In genomic region chr1:227869281-227869842, GRCh38 we compare ENCODE assay signal across 18 cellular contexts. TPM values are rescaled to one million over a fixed set of nuclear protein-coding genes. Genes with fewer than 3 reads are reported as not detected.
DNase-seq lines count a peak whose midpoint lies in the region; ATAC-seq and TF ChIP-seq lines count a peak whose summit lies in the region.
"Had no signal": no experiment of that assay in that cellular context is flagged by ENCODE, and none has a peak within 500 bp of the region (broad histone marks: within the 10 kb centered on the region; RNA-seq: fewer than 3 reads in every experiment).

No MANE protein-coding gene starts in this region.

- no TSS peak for BruUV-seq in PC-3 (replicated peaks; lab: Mats Ljungman, UMichigan)

- no peak for TF ChIP-seq CTCF in PC-3 (conservative IDR thresholded peaks at IDR 0.05; ENCODE audit: low read depth, low read length)

- no peaks in the 10 kb centered on the region for H3K9me2 ChIP-seq in PC-3 (replicated peaks; ENCODE audit: low read length)

- peaks cover 3% of the 10 kb centered on the region for H3K9me3 ChIP-seq in CD8-positive, alpha-beta memory T cell (ENCODE audit: low read length)
- peaks cover 14% of the 10 kb centered on the region for H3K9me3 ChIP-seq in PC-3 (ENCODE audit: low read length)
- H3K9me3 ChIP-seq: SJSA1 had no signal

- H3K27me3 ChIP-seq in CD8-positive, alpha-beta memory T cell (ENCODE audit: insufficient read depth, low read length, poor library complexity, severe bottlenecking), result no peaks in the 10 kb centered on the region
- peaks cover 15% of the 10 kb centered on the region; the same call in 1 of the 2 replicates for H3K27me3 ChIP-seq in PC-3 (ENCODE audit: low read length)
- H3K27me3 ChIP-seq: SJSA1 had no signal

- no peaks in the 10 kb centered on the region for H3K79me2 ChIP-seq in PC-3 (ENCODE audit: low read length)

- peaks cover 35% of the 10 kb centered on the region for H3K4me1 ChIP-seq in CD8-positive, alpha-beta memory T cell (ENCODE audit: insufficient read depth, low read length)
- H3K4me1 ChIP-seq in PC-3 (ENCODE audit: insufficient read depth, low read length), result no peaks in the 10 kb centered on the region
- H3K4me1 ChIP-seq: SJSA1 had no signal

- no peak overlapping the region for H3K4me2 ChIP-seq in PC-3 (ENCODE audit: low read length)

- intact Hi-C loops in PC-3 (cut with micrococcal nuclease) (no loop called here), left colon (cut with DNase I, micrococcal nuclease) (no loop called here)

- no peak overlapping the region for H3K9ac ChIP-seq in PC-3 (ENCODE audit: low read length)

- H4K20me1 ChIP-seq in PC-3 (ENCODE audit: low read length), result no peaks in the 10 kb centered on the region

- H3K4me3 Mint-ChIP-seq in activated CD4-positive, alpha-beta T cell treated with anti-CD3 and anti-CD28 coated beads, Interleukin-2, amount 10 ng/mL, durations not matched to agents 7 days and 5 days, result peak overlapping the region; percentile 51
- peak overlapping the region in 6 of 7 donors; percentile 0 to 73 (median 57) for H3K4me3 Mint-ChIP-seq in CD8-positive, alpha-beta memory T cell
- H3K4me3 Mint-ChIP-seq in stimulated activated naive B cell treated with anti-CD40 and anti-IgM and Interleukin-4, amounts not matched to agents 10 μg/mL and 1 μg/mL and 100 μg/mL, for 72 hours, result no peak overlapping the region
- H3K4me3 Mint-ChIP-seq: activated T-cell treated with anti-CD3 and anti-CD28 coated beads, Interleukin-2, amount 50 U/mL, for 72 hours had no signal

- CTCF ChIA-PET in activated CD4-positive, alpha-beta T cell treated with anti-CD3 and anti-CD28 coated beads, Interleukin-2, amount 10 ng/mL, durations not matched to agents 7 days and 5 days (lab: Charles Lee), result no interaction called here
- CTCF ChIA-PET in CD8-positive, alpha-beta memory T cell (lab: Charles Lee), result no interaction called here
- CTCF ChIA-PET in PC-3 (lab: Charles Lee), result no interaction called here

- no peak overlapping the region for H2AFZ ChIP-seq in PC-3 (ENCODE audit: low read length)

- POLR2A ChIA-PET in activated CD4-positive, alpha-beta T cell treated with anti-CD3 and anti-CD28 coated beads, Interleukin-2, amount 10 ng/mL, durations not matched to agents 7 days and 5 days (lab: Charles Lee), result no interaction called here
- POLR2A ChIA-PET in CD8-positive, alpha-beta memory T cell (lab: Charles Lee), result no interaction called here
- POLR2A ChIA-PET in PC-3 (lab: Charles Lee; ENCODE audit: unreplicated experiment), result no interaction called here

- H3K4me1 Mint-ChIP-seq in activated CD4-positive, alpha-beta T cell treated with anti-CD3 and anti-CD28 coated beads, Interleukin-2, amount 10 ng/mL, durations not matched to agents 7 days and 5 days, result peaks cover 35% of the 10 kb centered on the region
- H3K4me1 Mint-ChIP-seq in CD8-positive, alpha-beta memory T cell, result peaks cover 28 to 37% (median 36%) of the 10 kb centered on the region in 3 donors
- H3K4me1 Mint-ChIP-seq in stimulated activated naive B cell treated with anti-CD40 and anti-IgM and Interleukin-4, amounts not matched to agents 10 μg/mL and 1 μg/mL and 100 μg/mL, for 72 hours, result no peaks in the 10 kb centered on the region

- H3K27ac ChIP-seq in CD8-positive, alpha-beta memory T cell (ENCODE audit: low read depth, low read length), result no peak overlapping the region
- no peak overlapping the region for H3K27ac ChIP-seq in PC-3 (ENCODE audit: low read length)
- H3K27ac ChIP-seq: SJSA1 had no signal

- peaks cover 14% of the 10 kb centered on the region for H3K27me3 Mint-ChIP-seq in activated CD4-positive, alpha-beta T cell treated with anti-CD3 and anti-CD28 coated beads, Interleukin-2, amount 10 ng/mL, durations not matched to agents 7 days and 5 days
- peaks cover 8 to 9% of the 10 kb centered on the region in 2 donors for H3K27me3 Mint-ChIP-seq in CD8-positive, alpha-beta memory T cell
- H3K27me3 Mint-ChIP-seq in stimulated activated naive B cell treated with anti-CD40 and anti-IgM and Interleukin-4, amounts not matched to agents 10 μg/mL and 1 μg/mL and 100 μg/mL, for 72 hours, result peaks cover 25 to 27% of the 10 kb centered on the region in 2 donors

- no peak overlapping the region for H3K4me3 ChIP-seq in CD8-positive, alpha-beta memory T cell (ENCODE audit: low read length)
- H3K4me3 ChIP-seq in PC-3 (ENCODE audit: low read length), result no peak overlapping the region
- H3K4me3 ChIP-seq: SJSA1 had no signal

- H3K9me3 Mint-ChIP-seq in activated CD4-positive, alpha-beta T cell treated with anti-CD3 and anti-CD28 coated beads, Interleukin-2, amount 10 ng/mL, durations not matched to agents 7 days and 5 days, result peaks cover 22% of the 10 kb centered on the region
- H3K9me3 Mint-ChIP-seq in CD8-positive, alpha-beta memory T cell, result peaks cover 5 to 15% (median 8%) of the 10 kb centered on the region in 5 donors
- peaks cover 4% of the 10 kb centered on the region in 2 donors for H3K9me3 Mint-ChIP-seq in stimulated activated naive B cell treated with anti-CD40 and anti-IgM and Interleukin-4, amounts not matched to agents 10 μg/mL and 1 μg/mL and 100 μg/mL, for 72 hours

- no peaks in the 10 kb centered on the region for H3F3A ChIP-seq in PC-3 (ENCODE audit: low read length, unreplicated experiment)

- H3K36me3 ChIP-seq in CD8-positive, alpha-beta memory T cell (ENCODE audit: insufficient read depth, low read length), result no peaks in the 10 kb centered on the region
- H3K36me3 ChIP-seq in PC-3 (ENCODE audit: low read depth, low read length), result no peaks in the 10 kb centered on the region
- H3K36me3 ChIP-seq: SJSA1 had no signal

- ATAC-seq in PC-3 (peak; percentile 42), left colon (no peak)
- no peak for ATAC-seq in stimulated activated naive B cell treated with anti-CD40 and anti-IgM and Interleukin-4, amounts not matched to agents 10 μg/mL and 1 μg/mL and 100 μg/mL, for 72 hours (replicated peaks)
- ATAC-seq: HepG2 had no signal

- DNase-seq in activated CD4-positive, alpha-beta T cell treated with anti-CD3 and anti-CD28 coated beads, Interleukin-2, amount 10 ng/mL, durations not matched to agents 7 days and 5 days, result no peak
- no peak for DNase-seq in activated CD4-positive, alpha-beta T cell treated with anti-CD3 and anti-CD28 coated beads for 48 hours
- DNase-seq in CD8-positive, alpha-beta memory T cell, result no peak
- peak; percentile 26 for DNase-seq in PC-3
- peak; percentile 10 for DNase-seq in myocyte (ENCODE audit: low read depth)
- DNase-seq in stimulated activated naive B cell treated with anti-CD40 and anti-IgM and Interleukin-4, amounts not matched to agents 10 μg/mL and 1 μg/mL and 100 μg/mL, for 72 hours, result no peak
- DNase-seq in NCI-H2029 treated with DMSO at 0.1 percent for 48 hours (lab: John Stamatoyannopoulos, UW), result no peak
- no peak for DNase-seq in left colon
- DNase-seq: activated CD4-positive, alpha-beta T cell treated with anti-CD3 and anti-CD28 coated beads for 1 hour; activated T-cell treated with anti-CD3 and anti-CD28 coated beads, Interleukin-2, amount 50 U/mL, for 72 hours; NCI-H187; OCI-M1; stimulated activated CD4-positive, alpha-beta T cell treated with anti-CD3 and anti-CD28 coated beads, Interleukin-12 subunit alpha, Interleukin-12 subunit beta, amount 100 ng/mL, for 4 hours had no signal

- H3K27ac Mint-ChIP-seq in activated CD4-positive, alpha-beta T cell treated with anti-CD3 and anti-CD28 coated beads, Interleukin-2, amount 10 ng/mL, durations not matched to agents 7 days and 5 days, result peak overlapping the region; percentile 71
- peak overlapping the region in 4 of 8 donors; percentile 1 to 67 (median 42) for H3K27ac Mint-ChIP-seq in CD8-positive, alpha-beta memory T cell
- H3K27ac Mint-ChIP-seq in stimulated activated naive B cell treated with anti-CD40 and anti-IgM and Interleukin-4, amounts not matched to agents 10 μg/mL and 1 μg/mL and 100 μg/mL, for 72 hours, result no peak overlapping the region
- H3K27ac Mint-ChIP-seq: activated T-cell treated with anti-CD3 and anti-CD28 coated beads, Interleukin-2, amount 50 U/mL, for 72 hours had no signal

- H3K36me3 Mint-ChIP-seq in activated CD4-positive, alpha-beta T cell treated with anti-CD3 and anti-CD28 coated beads, Interleukin-2, amount 10 ng/mL, durations not matched to agents 7 days and 5 days (ENCODE audit: low read depth), result peaks cover 19% of the 10 kb centered on the region
- H3K36me3 Mint-ChIP-seq in CD8-positive, alpha-beta memory T cell, result peaks cover 0 to 18% (median 3%) of the 10 kb centered on the region in 3 donors
- peaks cover 0 to 1% of the 10 kb centered on the region in 2 donors for H3K36me3 Mint-ChIP-seq in stimulated activated naive B cell treated with anti-CD40 and anti-IgM and Interleukin-4, amounts not matched to agents 10 μg/mL and 1 μg/mL and 100 μg/mL, for 72 hours

RNA-seq across cellular contexts. Expression of gene PRSS38, which starts 53.9 kb away (rescaled TPM):
- total RNA-seq in activated CD4-positive, alpha-beta T cell treated with anti-CD3 and anti-CD28 coated beads, Interleukin-2, amount 10 ng/mL, durations not matched to agents 7 days and 5 days, result not detected
- not detected for total RNA-seq in CD8-positive, alpha-beta memory T cell
- polyA plus RNA-seq in CD8-positive, alpha-beta memory T cell, result not detected
- not detected in 2 replicates for total RNA-seq in PC-3 (2014; rRNA removed)
- total RNA-seq in myocyte, result not detected in 2 replicates
- not detected for polyA plus RNA-seq in myocyte (2012)
- not detected for total RNA-seq in left colon
- total RNA-seq: activated T-cell treated with anti-CD3 and anti-CD28 coated beads, Interleukin-2, amount 50 U/mL, for 72 hours; chondrocyte; HepG2; NCI-H460; SJSA1; urinary bladder had no signal
- polyA plus RNA-seq: HepG2, urinary bladder had no signal

Comparison
In these comparisons a context has a peak if more than half of its experiments do, and no peak if none do; other contexts are left out.
1. DNase-seq: peak in PC-3 (single experiment) and myocyte (single experiment); none in activated CD4-positive, alpha-beta T cell treated with anti-CD3 and anti-CD28 coated beads, Interleukin-2, amount 10 ng/mL, durations not matched to agents 7 days and 5 days (single experiment), activated CD4-positive, alpha-beta T cell treated with anti-CD3 and anti-CD28 coated beads for 48 hours (single experiment), CD8-positive, alpha-beta memory T cell (0 of 5), stimulated activated naive B cell treated with anti-CD40 and anti-IgM and Interleukin-4, amounts not matched to agents 10 μg/mL and 1 μg/mL and 100 μg/mL, for 72 hours (single experiment), NCI-H2029 treated with DMSO at 0.1 percent for 48 hours (single experiment) and left colon (0 of 2).
2. H3K4me3 Mint-ChIP-seq: peak in activated CD4-positive, alpha-beta T cell treated with anti-CD3 and anti-CD28 coated beads, Interleukin-2, amount 10 ng/mL, durations not matched to agents 7 days and 5 days (single experiment) and CD8-positive, alpha-beta memory T cell (6 of 7); none in stimulated activated naive B cell treated with anti-CD40 and anti-IgM and Interleukin-4, amounts not matched to agents 10 μg/mL and 1 μg/mL and 100 μg/mL, for 72 hours (0 of 2).